In the genomic region with DNA sequence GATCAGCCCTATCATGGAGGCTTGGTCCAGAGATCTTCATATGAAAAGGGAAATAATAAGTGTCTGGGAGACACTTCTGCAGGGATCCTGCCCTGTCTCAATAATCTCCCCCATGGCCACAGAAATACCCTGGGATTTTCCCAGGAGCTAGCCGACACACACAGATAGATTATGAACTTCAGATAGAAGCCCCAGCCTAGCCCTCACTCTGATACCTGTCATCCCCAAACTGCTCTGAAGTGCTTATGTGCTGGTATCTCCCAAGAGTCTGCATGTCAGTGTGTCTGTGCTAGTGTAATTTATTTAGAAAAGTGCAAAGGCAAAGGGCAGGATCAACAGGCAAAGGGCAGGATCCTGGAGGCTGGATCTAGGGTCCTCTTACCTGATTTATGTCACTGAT, we compare ENCODE assay signal across 18 cellular contexts. TPM values are rescaled to one million over a fixed set of nuclear protein-coding genes. Genes with fewer than 3 reads are reported as not detected.
A peak's percentile ranks its signal among the peaks of the same experiment; 100 is the strongest.
DNase-seq lines count a peak whose midpoint lies in the region; ATAC-seq, FAIRE-seq and TF ChIP-seq lines count a peak whose summit lies in the region.
"Had no signal": no experiment of that assay in that cellular context is flagged by ENCODE, and none has a peak within 500 bp of the region (broad histone marks: within the 10 kb centered on the region; RNA-seq: fewer than 3 reads in every experiment).

No MANE protein-coding gene starts in this region.

- H3K4me1 Mint-ChIP-seq in activated naive CD4-positive, alpha-beta T cell treated with anti-CD3 and anti-CD28 coated beads for 36 hours (ENCODE audit: low read depth): peaks cover 29% of the 10 kb centered on the region
- peaks cover 15% of the 10 kb centered on the region for H3K4me1 Mint-ChIP-seq in HFFc6 (ENCODE audit: low read depth)
- H3K4me1 Mint-ChIP-seq in endodermal cell: peaks cover 3% of the 10 kb centered on the region

- H3K4me3 Mint-ChIP-seq in activated naive CD4-positive, alpha-beta T cell treated with anti-CD3 and anti-CD28 coated beads for 36 hours: no peak overlapping the region
- H3K4me3 Mint-ChIP-seq in HFFc6: no peak overlapping the region
- no peak overlapping the region for H3K4me3 Mint-ChIP-seq in endodermal cell

- H3K36me3 ChIP-seq in endodermal cell (ENCODE audit: control insufficient read depth, insufficient read depth, low read length) (peaks cover 30% of the 10 kb centered on the region), smooth muscle cell (ENCODE audit: low read depth) (peaks cover 4% of the 10 kb centered on the region)
- H3K36me3 ChIP-seq: uterus had no signal

- H4K20me1 ChIP-seq in smooth muscle cell (ENCODE audit: low read depth): no peaks in the 10 kb centered on the region

- no peaks in the 10 kb centered on the region for H3K27me3 ChIP-seq in endodermal cell (ENCODE audit: control insufficient read depth, insufficient read depth, low read length, poor library complexity, severe bottlenecking)
- no peaks in the 10 kb centered on the region for H3K27me3 ChIP-seq in smooth muscle cell (ENCODE audit: low read depth)
- H3K27me3 ChIP-seq: BLaER1 treated with 17β-estradiol and CSF1 and Interleukin-3, amounts not matched to agents 10 nM and 100 nM; uterus had no signal

- DNase-seq in activated naive CD4-positive, alpha-beta T cell treated with anti-CD3 and anti-CD28 coated beads for 36 hours: no peak
- DNase-seq in activated naive CD4-positive, alpha-beta T cell treated with anti-CD3 and anti-CD28 coated beads, Interleukin-2, amount 50 U/mL, for 16 hours: no peak
- DNase-seq in HFFc6 (no peak), endodermal cell (no peak), smooth muscle cell (lab: John Stamatoyannopoulos, UW; ENCODE audit: unreplicated experiment) (no peak), NCI-H1436 treated with DMSO at 0.1 percent for 48 hours (lab: John Stamatoyannopoulos, UW) (no peak), HTR-8/SVneo (ENCODE audit: insufficient read length, low spot score) (no peak)
- DNase-seq: activated effector memory CD4-positive, alpha-beta T cell treated with anti-CD3 and anti-CD28 coated beads, Interleukin-2, amount 50 U/mL, for 16 hours; cerebellar nuclear complex; DMS53; effector CD4-positive, alpha-beta T cell; Kasumi-1; NCI-H1048; NCI-H2081 treated with DMSO at 0.1 percent for 48 hours; uterus had no signal

- 100% methylated on average over 1 of the region's 1 CpG; no CpG with 5 or more reads in 1 of the 2 experiments for WGBS in endodermal cell (ENCODE audit: insufficient coverage in 1 of 2, insufficient read length in 1 of 2), 2 experiments
- 83% methylated on average over 1 of the region's 1 CpG for WGBS in smooth muscle cell (ENCODE audit: low lambda C conversion rate)

- no peak overlapping the region for H3K27ac ChIP-seq in endodermal cell (ENCODE audit: low read depth, low read length)
- H3K27ac ChIP-seq in smooth muscle cell (ENCODE audit: low read depth): peak overlapping the region; percentile 75
- H3K27ac ChIP-seq: BLaER1 treated with 17β-estradiol and CSF1 and Interleukin-3, amounts not matched to agents 10 nM and 100 nM; uterus had no signal

- H3K36me3 Mint-ChIP-seq in activated naive CD4-positive, alpha-beta T cell treated with anti-CD3 and anti-CD28 coated beads for 36 hours (ENCODE audit: low read depth): peaks cover 29% of the 10 kb centered on the region
- H3K36me3 Mint-ChIP-seq in HFFc6 (ENCODE audit: low read depth): peaks cover 36% of the 10 kb centered on the region
- H3K36me3 Mint-ChIP-seq in endodermal cell (ENCODE audit: low read depth): peaks cover 50% of the 10 kb centered on the region

- TF ChIP-seq CTCF in HFFc6 (IDR thresholded peaks at IDR 0.05) (no peak), endodermal cell (conservative IDR thresholded peaks at IDR 0.05) (no peak), smooth muscle cell (IDR thresholded peaks at IDR 0.05; ENCODE audit: borderline replicate concordance, insufficient read depth, poor library complexity, severe bottlenecking) (no peak)

- CTCF ChIA-PET in activated naive CD4-positive, alpha-beta T cell treated with anti-CD3 and anti-CD28 coated beads for 36 hours (lab: Charles Lee): no interaction called here

- no peak overlapping the region for H3K4me2 ChIP-seq in smooth muscle cell
- H3K4me2 ChIP-seq: BLaER1 treated with 17β-estradiol and CSF1 and Interleukin-3, amounts not matched to agents 10 nM and 100 nM had no signal

- H3K9me3 ChIP-seq in endodermal cell (ENCODE audit: control insufficient read depth, low read length) (no peaks in the 10 kb centered on the region), smooth muscle cell (replicated peaks; ENCODE audit: low read depth) (no peaks in the 10 kb centered on the region)
- H3K9me3 ChIP-seq: BLaER1 treated with 17β-estradiol and CSF1 and Interleukin-3, amounts not matched to agents 10 nM and 100 nM; uterus had no signal

- H3K27ac Mint-ChIP-seq in activated naive CD4-positive, alpha-beta T cell treated with anti-CD3 and anti-CD28 coated beads for 36 hours: peak overlapping the region; percentile 59
- H3K27ac Mint-ChIP-seq in HFFc6: peak overlapping the region; percentile 37
- H3K27ac Mint-ChIP-seq in endodermal cell: peak overlapping the region; percentile 83

- no peaks in the 10 kb centered on the region for H3K27me3 Mint-ChIP-seq in activated naive CD4-positive, alpha-beta T cell treated with anti-CD3 and anti-CD28 coated beads for 36 hours (ENCODE audit: low read depth)
- H3K27me3 Mint-ChIP-seq in HFFc6 (ENCODE audit: insufficient read depth) (no peaks in the 10 kb centered on the region; the same call in 1 of the 2 replicates), endodermal cell (ENCODE audit: insufficient read depth) (no peaks in the 10 kb centered on the region)

- intact Hi-C loops in activated naive CD4-positive, alpha-beta T cell treated with anti-CD3 and anti-CD28 coated beads for 36 hours (cut with micrococcal nuclease): loop anchor here (10.0 kb wide), 2 partner anchors 306 to 446 kb away; partner anchors contain the start of gene ZNF613

- no peaks in the 10 kb centered on the region for H3K9me3 Mint-ChIP-seq in activated naive CD4-positive, alpha-beta T cell treated with anti-CD3 and anti-CD28 coated beads for 36 hours
- no peaks in the 10 kb centered on the region for H3K9me3 Mint-ChIP-seq in HFFc6
- H3K9me3 Mint-ChIP-seq in endodermal cell: no peaks in the 10 kb centered on the region

- no peak for FAIRE-seq in HTR-8/SVneo (lab: Jason Lieb, UNC)
- FAIRE-seq: RCC 7860 had no signal

- H3K4me1 ChIP-seq in endodermal cell (ENCODE audit: control insufficient read depth, insufficient read depth, low read length) (no peaks in the 10 kb centered on the region), smooth muscle cell (ENCODE audit: low read depth) (no peaks in the 10 kb centered on the region)
- H3K4me1 ChIP-seq: uterus had no signal

- H3K9ac ChIP-seq in endodermal cell (ENCODE audit: extremely low read depth, low read length, poor library complexity, severe bottlenecking) (no peak overlapping the region), smooth muscle cell (ENCODE audit: low read depth) (no peak overlapping the region)
- H3K9ac ChIP-seq: BLaER1 treated with 17β-estradiol and CSF1 and Interleukin-3, amounts not matched to agents 10 nM and 100 nM had no signal

- H3F3A ChIP-seq in smooth muscle cell (ENCODE audit: low read depth): peaks cover 12% of the 10 kb centered on the region

- H3K4me3 ChIP-seq in endodermal cell (ENCODE audit: low read length) (no peak overlapping the region), smooth muscle cell (no peak overlapping the region)
- H3K4me3 ChIP-seq: BLaER1 treated with 17β-estradiol and CSF1 and Interleukin-3, amounts not matched to agents 10 nM and 100 nM; uterus had no signal

- no peak for ATAC-seq in HG03378 (IDR thresholded peaks at IDR 0.05; ENCODE audit: unreplicated experiment)

- H2AFZ ChIP-seq in smooth muscle cell (ENCODE audit: low read depth): no peak overlapping the region

- H3K79me2 ChIP-seq in smooth muscle cell (ENCODE audit: low read depth): no peaks in the 10 kb centered on the region

RNA-seq across cellular contexts. Expression of gene ZNF766, which starts 38.7 kb away (rescaled TPM):
- total RNA-seq in activated naive CD4-positive, alpha-beta T cell treated with anti-CD3 and anti-CD28 coated beads for 36 hours: 10 to 100 TPM; 22.3 to 23.6 TPM
- 10 to 100 TPM in 5 of 6 experiments, 1 to 10 TPM in 1; 9.6 to 12.0 (median 10.8) TPM for total RNA-seq in HFFc6 (2021; fragmentation: NEBNext Ultra II Directional; extraction: Animal tissue kit (Norgen Biotek cat#: 25700))
- 10 to 100 TPM; 31.2 to 41.6 TPM for total RNA-seq in endodermal cell
- polyA plus RNA-seq in endodermal cell (2013, experiment 1 of 2): 19.9 TPM
- 20.2 TPM for polyA plus RNA-seq in endodermal cell (2013, experiment 2 of 2)
- 16.2 and 18.7 TPM in 2 replicates for total RNA-seq in smooth muscle cell
- polyA plus RNA-seq in smooth muscle cell: 15.6 and 24.9 TPM in 2 replicates

RNA-seq across cellular contexts. Expression of gene PPP2R1A, which starts 40.8 kb away (rescaled TPM):
- 100 to 1,000 TPM; 228 to 232 TPM for total RNA-seq in activated naive CD4-positive, alpha-beta T cell treated with anti-CD3 and anti-CD28 coated beads for 36 hours
- total RNA-seq in HFFc6 (2021; fragmentation: NEBNext Ultra II Directional; extraction: Animal tissue kit (Norgen Biotek cat#: 25700)): 100 to 1,000 TPM; 326 to 383 (median 349) TPM
- total RNA-seq in endodermal cell (100 to 1,000 TPM; 345 to 348 TPM), smooth muscle cell (121 and 160 TPM in 2 replicates)
- 262 TPM for polyA plus RNA-seq in endodermal cell (2013, experiment 1 of 2)
- polyA plus RNA-seq in endodermal cell (2013, experiment 2 of 2): 237 TPM
- 256 and 265 TPM in 2 replicates for polyA plus RNA-seq in smooth muscle cell

RNA-seq across cellular contexts. Expression of gene ZNF836, which starts 59.3 kb away (rescaled TPM):
- 10 to 100 TPM; 10.7 to 11.1 TPM for total RNA-seq in activated naive CD4-positive, alpha-beta T cell treated with anti-CD3 and anti-CD28 coated beads for 36 hours
- 1 to 10 TPM; 4.6 to 7.0 (median 5.9) TPM for total RNA-seq in HFFc6 (2021; fragmentation: NEBNext Ultra II Directional; extraction: Animal tissue kit (Norgen Biotek cat#: 25700))
- total RNA-seq in endodermal cell: 10 to 100 TPM; 22.1 to 26.2 TPM
- 10.9 TPM for polyA plus RNA-seq in endodermal cell (2013, experiment 1 of 2)
- 7.9 TPM for polyA plus RNA-seq in endodermal cell (2013, experiment 2 of 2)
- total RNA-seq in smooth muscle cell: 5.7 TPM in 2 replicates
- polyA plus RNA-seq in smooth muscle cell: 3.2 and 3.3 TPM in 2 replicates
